ENCODE assay signal across 1 cellular context in the genomic region with DNA sequence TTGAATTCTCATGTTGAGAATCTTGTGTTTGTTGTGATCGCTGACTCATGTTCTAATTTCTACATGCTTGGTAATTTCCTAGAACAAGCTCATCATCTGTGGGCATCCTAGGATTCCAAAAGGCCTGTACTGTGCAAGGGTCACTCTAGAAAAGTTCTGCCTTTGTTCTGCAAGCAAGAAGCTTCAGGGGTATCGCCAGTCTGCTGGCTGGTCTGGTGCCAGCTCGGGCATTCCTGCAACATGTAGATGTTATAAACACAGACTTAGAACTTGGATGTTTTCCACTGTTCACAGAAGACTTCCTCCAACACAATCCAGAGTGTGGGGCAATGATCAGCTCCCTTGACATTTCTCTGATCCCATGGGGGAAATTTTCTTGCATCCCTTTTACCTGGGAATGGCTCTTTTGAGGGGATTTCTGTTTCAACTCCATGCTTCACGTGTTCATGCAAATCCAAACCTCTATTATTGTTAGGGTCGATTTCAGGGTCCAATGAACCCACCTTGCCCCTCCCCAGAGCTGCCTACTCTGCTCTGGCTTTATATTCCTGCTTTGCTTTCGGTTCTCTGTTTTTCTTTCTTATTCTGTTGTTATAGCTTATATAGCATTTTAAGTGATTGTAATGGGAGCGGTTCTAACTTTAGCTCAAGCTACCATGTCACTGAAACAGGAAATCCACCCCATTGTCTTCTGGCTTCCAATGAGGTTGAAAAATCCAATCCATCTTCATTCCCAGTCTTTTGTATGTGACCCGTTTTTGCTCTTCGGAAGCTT.
TF ChIP-seq lines count a peak whose summit lies in the region.

No MANE protein-coding gene starts in this region.

TF ChIP-seq in SK-N-SH, 30 proteins besides CTCF, POLR2A, EP300 and RAD21 (continued from another document):
- TF ChIP-seq TEAD4 (IDR thresholded peaks at IDR 0.05; ENCODE audit: borderline replicate concordance, insufficient read depth): no peak
- TF ChIP-seq GATA2 (CRISPR knock-in tag; IDR thresholded peaks at IDR 0.05): no peak
- TF ChIP-seq FOXM1 (IDR thresholded peaks at IDR 0.05; ENCODE audit: low read depth): no peak
- TF ChIP-seq MXI1 (IDR thresholded peaks at IDR 0.05; ENCODE audit: low read depth, low read length): no peak
- no peak for TF ChIP-seq TCF12 (IDR thresholded peaks at IDR 0.05)
- TF ChIP-seq TAF1 (IDR thresholded peaks at IDR 0.05; ENCODE audit: borderline replicate concordance, low read depth, low read length): no peak
- TF ChIP-seq NFIC (IDR thresholded peaks at IDR 0.05; ENCODE audit: borderline replicate concordance): no peak
- no peak for TF ChIP-seq EZH2phosphoT487 (IDR thresholded peaks at IDR 0.05; ENCODE audit: borderline replicate concordance, low read depth)
- TF ChIP-seq, protein P1, sequence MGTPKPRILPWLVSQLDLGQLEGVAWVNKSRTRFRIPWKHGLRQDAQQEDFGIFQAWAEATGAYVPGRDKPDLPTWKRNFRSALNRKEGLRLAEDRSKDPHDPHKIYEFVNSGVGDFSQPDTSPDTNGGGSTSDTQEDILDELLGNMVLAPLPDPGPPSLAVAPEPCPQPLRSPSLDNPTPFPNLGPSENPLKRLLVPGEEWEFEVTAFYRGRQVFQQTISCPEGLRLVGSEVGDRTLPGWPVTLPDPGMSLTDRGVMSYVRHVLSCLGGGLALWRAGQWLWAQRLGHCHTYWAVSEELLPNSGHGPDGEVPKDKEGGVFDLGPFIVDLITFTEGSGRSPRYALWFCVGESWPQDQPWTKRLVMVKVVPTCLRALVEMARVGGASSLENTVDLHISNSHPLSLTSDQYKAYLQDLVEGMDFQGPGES (IDR thresholded peaks at IDR 0.05; ENCODE audit: low read depth, low read length): no peak
- TF ChIP-seq, protein P2, sequence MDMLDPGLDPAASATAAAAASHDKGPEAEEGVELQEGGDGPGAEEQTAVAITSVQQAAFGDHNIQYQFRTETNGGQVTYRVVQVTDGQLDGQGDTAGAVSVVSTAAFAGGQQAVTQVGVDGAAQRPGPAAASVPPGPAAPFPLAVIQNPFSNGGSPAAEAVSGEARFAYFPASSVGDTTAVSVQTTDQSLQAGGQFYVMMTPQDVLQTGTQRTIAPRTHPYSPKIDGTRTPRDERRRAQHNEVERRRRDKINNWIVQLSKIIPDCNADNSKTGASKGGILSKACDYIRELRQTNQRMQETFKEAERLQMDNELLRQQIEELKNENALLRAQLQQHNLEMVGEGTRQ (IDR thresholded peaks at IDR 0.05; ENCODE audit: borderline replicate concordance, low read depth, low read length): no peak
TF ChIP-seq in SK-N-SH: peak in this region for 0.
